ENCODE assay signal across 14 cellular contexts in genomic region chr11:130675917-130676316, GRCh38.
A peak's percentile ranks its signal among the peaks of the same experiment; 100 is the strongest.
DNase-seq lines count a peak whose midpoint lies in the region; ATAC-seq and TF ChIP-seq lines count a peak whose summit lies in the region.
"Had no signal": no experiment of that assay in that cellular context is flagged by ENCODE, and none has a peak within 500 bp of the region (broad histone marks: within the 10 kb centered on the region; RNA-seq: fewer than 3 reads in every experiment).

No MANE protein-coding gene starts in this region.

- no TSS peak for BruUV-seq in Panc1 (replicated peaks; lab: Mats Ljungman, UMichigan)

- TF ChIP-seq CTCF in Panc1 (IDR thresholded peaks at IDR 0.05): no peak
- TF ChIP-seq CTCF in fibroblast of pulmonary artery (IDR thresholded peaks at IDR 0.05; ENCODE audit: low read length, missing control alignments): no peak
- no peak for TF ChIP-seq CTCF in tibial artery (IDR thresholded peaks at IDR 0.05)
- TF ChIP-seq CTCF in ovary (IDR thresholded peaks at IDR 0.05): no peak

- no peak for TF ChIP-seq EP300 in ovary (IDR thresholded peaks at IDR 0.05)

- TF ChIP-seq POLR2A in ovary (IDR thresholded peaks at IDR 0.05): no peak

- in situ Hi-C loops in Panc1 (cut with HindIII; ENCODE audit: low pct_unique_long_range_greater_than_20kb, low sequenced_read_pairs): no loop called here

- CTCF ChIA-PET in Panc1 (lab: Charles Lee): no interaction called here

- H3K27ac ChIP-seq in Panc1 (ENCODE audit: low read length) (peak overlapping the region; percentile 60), tibial artery (peak overlapping the region; percentile 81 to 85), ovary (no peak overlapping the region)

- H3K4me1 ChIP-seq in Panc1 (ENCODE audit: control insufficient read depth, insufficient read depth, low read length) (peaks cover 6% of the 10 kb centered on the region; the same call in 1 of the 2 replicates), tibial artery (peaks cover 0 to 64% (median 45%) of the 10 kb centered on the region in 4 donors), ovary (ENCODE audit: insufficient read depth) (peaks cover 5% of the 10 kb centered on the region)

- intact Hi-C loops in Panc1 (cut with micrococcal nuclease; ENCODE audit: unreplicated experiment): no loop called here
- intact Hi-C loops in tibial artery (cut with DNase I; ENCODE audit: low total_unique reads): loop anchor here (10.0 kb wide), 2 partner anchors 151 to 179 kb away; no protein-coding TSS in a partner anchor
- intact Hi-C loops in ovary (cut with DNase I): no loop called here

- H3K9me3 ChIP-seq in Panc1 (ENCODE audit: control insufficient read depth, insufficient read depth, low read depth, low read length) (peaks cover 34% of the 10 kb centered on the region), tibial artery (peaks cover 5 to 17% (median 12%) of the 10 kb centered on the region in 3 donors), ovary (no peaks in the 10 kb centered on the region)

- H3K4me3 ChIP-seq in Panc1 (ENCODE audit: low read depth in 2 of 2, low read length in 2 of 2) (no peak overlapping the region), fibroblast of pulmonary artery (replicated peaks; ENCODE audit: low read depth, low read length) (no peak overlapping the region), tibial artery (peak overlapping the region; percentile 15 to 16), ovary (no peak overlapping the region)

- H3K36me3 ChIP-seq in Panc1 (ENCODE audit: control insufficient read depth, insufficient read depth, low read length) (no peaks in the 10 kb centered on the region), tibial artery (no peaks in the 10 kb centered on the region), ovary (no peaks in the 10 kb centered on the region)

- no peak for ATAC-seq in Panc1
- ATAC-seq: activated CD4-positive, CD25-positive, alpha-beta regulatory T cell treated with anti-CD3 and anti-CD28 coated beads, Interleukin-2, amount 50 U/mL, for 24 hours had no signal

- POLR2A ChIA-PET in Panc1 (lab: Charles Lee): no interaction called here

- H3K27me3 ChIP-seq in Panc1 (ENCODE audit: control insufficient read depth, insufficient read depth, low read length) (no peaks in the 10 kb centered on the region), tibial artery (no peaks in the 10 kb centered on the region), ovary (no peaks in the 10 kb centered on the region)

- 50 to 61% (median 53%) methylated on average over 1 of the region's 1 CpG for WGBS in ovary, 3 donors

- DNase-seq in Panc1 (ENCODE audit: low read depth, low spot score): no peak
- peak; percentile 26 for DNase-seq in fibroblast of pulmonary artery (ENCODE audit: low read depth)
- DNase-seq in myocyte (ENCODE audit: low read depth): peak; percentile 79
- no peak for DNase-seq in tibial artery
- no peak for DNase-seq in NCI-H446 treated with DMSO at 0.1 percent for 48 hours (lab: John Stamatoyannopoulos, UW)
- no peak for DNase-seq in activated CD8-positive, alpha-beta memory T cell treated with anti-CD3 and anti-CD28 coated beads for 24 hours
- DNase-seq in ovary: no peak
- DNase-seq in AG08396 (ENCODE audit: low spot score): no peak
- DNase-seq: activated gamma-delta T cell treated with Interleukin-2 at 50 U/mL for 16 hours; GF-D8; NCI-H1048; stimulated activated CD4-positive, alpha-beta T cell treated with anti-CD3 and anti-CD28 coated beads, Interleukin-12 subunit alpha, Interleukin-12 subunit beta, amount 100 ng/mL, for 4 hours; stimulated activated naive CD4-positive, alpha-beta T cell had no signal

Comparison
In these comparisons a context has a peak if more than half of its experiments do, and no peak if none do; other contexts are left out.
1. DNase-seq: peak in fibroblast of pulmonary artery (single experiment) and myocyte (single experiment); none in Panc1 (single experiment), tibial artery (0 of 2), NCI-H446 treated with DMSO at 0.1 percent for 48 hours (single experiment), activated CD8-positive, alpha-beta memory T cell treated with anti-CD3 and anti-CD28 coated beads for 24 hours (single experiment), ovary (0 of 5) and AG08396 (single experiment).
2. H3K27ac ChIP-seq: peak in Panc1 (single experiment) and tibial artery (2 of 2); none in ovary (0 of 2).
3. H3K4me3 ChIP-seq: peak in tibial artery (2 of 2); none in Panc1 (0 of 2), fibroblast of pulmonary artery (single experiment) and ovary (single experiment).